In the genomic region with DNA sequence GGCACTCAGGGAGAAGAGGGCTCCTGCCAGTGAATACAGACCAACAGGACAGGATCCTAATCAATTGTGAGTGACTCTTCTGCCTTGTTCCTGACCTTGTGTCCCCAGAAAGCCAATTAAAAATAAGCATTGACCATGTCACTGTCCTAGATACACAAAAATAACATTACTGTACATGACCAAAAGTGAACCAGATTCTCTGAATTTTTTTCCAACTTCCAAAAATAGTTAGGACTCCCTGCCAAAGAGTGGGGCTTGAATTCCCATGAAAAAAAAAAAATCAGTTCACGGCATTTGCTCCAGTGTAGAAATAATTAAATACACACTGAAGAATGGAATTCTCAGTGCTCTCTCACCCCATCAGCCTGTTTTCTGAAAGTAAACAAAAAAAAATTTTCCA, we compare ENCODE assay signal across 22 cellular contexts.
DNase-seq lines count a peak whose midpoint lies in the region; ATAC-seq, FAIRE-seq and TF ChIP-seq lines count a peak whose summit lies in the region.
"Had no signal": no experiment of that assay in that cellular context is flagged by ENCODE, and none has a peak within 500 bp of the region (broad histone marks: within the 10 kb centered on the region; RNA-seq: fewer than 3 reads in every experiment).

No MANE protein-coding gene starts in this region.

- WGBS in thyroid gland, 2 donors = 26 to 44% methylated on average over 1 of the region's 1 CpG

- H3K27me3 ChIP-seq in right atrium auricular region = no peaks in the 10 kb centered on the region
- H3K27me3 ChIP-seq in thyroid gland = no peaks in the 10 kb centered on the region
- H3K27me3 ChIP-seq: Peyer's patch, SJSA1 had no signal

- H3K4me3 ChIP-seq in right atrium auricular region = no peak overlapping the region
- no peak overlapping the region for H3K4me3 ChIP-seq in thyroid gland (replicated peaks in 1 of 3)
- H3K4me3 ChIP-seq in kidney (ENCODE audit: low read length in 2 of 2) = no peak overlapping the region
- H3K4me3 ChIP-seq: GM12878, Peyer's patch, SJSA1 had no signal

- H3K27ac ChIP-seq in right atrium auricular region (no peak overlapping the region), thyroid gland (peak overlapping the region; percentile 9 to 71 (median 45)), kidney (ENCODE audit: low read depth in 2 of 2, low read length in 2 of 2) (no peak overlapping the region)
- H3K27ac ChIP-seq: 22Rv1, HL-60, KMS-11, Peyer's patch, SJSA1 had no signal

- no peaks in the 10 kb centered on the region for H3K4me1 ChIP-seq in right atrium auricular region
- peaks cover 23 to 32% of the 10 kb centered on the region in 2 donors for H3K4me1 ChIP-seq in thyroid gland
- no peaks in the 10 kb centered on the region for H3K4me1 ChIP-seq in kidney (ENCODE audit: control insufficient read depth in 1 of 2, insufficient read depth in 1 of 2, low read depth in 1 of 2, low read length in 2 of 2)
- H3K4me1 ChIP-seq: Peyer's patch, SJSA1 had no signal

- H3K36me3 ChIP-seq in right atrium auricular region (no peaks in the 10 kb centered on the region), thyroid gland (no peaks in the 10 kb centered on the region), kidney (ENCODE audit: control insufficient read depth in 1 of 2, insufficient read depth in 2 of 2, low read length in 2 of 2) (no peaks in the 10 kb centered on the region)
- H3K36me3 ChIP-seq: Peyer's patch, SJSA1 had no signal

- no peak for TF ChIP-seq POLR2A in thyroid gland (IDR thresholded peaks at IDR 0.05)

- peak; percentile 27 for ATAC-seq in Right ventricle myocardium superior (ENCODE audit: poor library complexity)
- no peak for ATAC-seq in GM18861 (IDR thresholded peaks at IDR 0.05; ENCODE audit: unreplicated experiment)
- ATAC-seq: GM12878 had no signal

- intact Hi-C loops in Right ventricle myocardium superior (cut with DNase I) = no loop called here
- intact Hi-C loops in thyroid gland (cut with DNase I) = no loop called here
- intact Hi-C loops in kidney (cut with DNase I) = no loop called here

- DNase-seq in Right ventricle myocardium superior (no peak), right atrium auricular region (ENCODE audit: low spot score) (no peak), GM04503 (ENCODE audit: low read depth) (peak; percentile 37), fibroblast of gingiva (ENCODE audit: low read depth) (peak; percentile 68), thyroid gland (no peak), NCI-H510A treated with DMSO at 0.1 percent for 48 hours (lab: John Stamatoyannopoulos, UW) (no peak), kidney (no peak)
- DNase-seq: ACHN, DMS79, NCI-H1092 treated with DMSO at 0.1 percent for 48 hours, NCI-H1436 treated with DMSO at 0.1 percent for 48 hours, NCI-H1930, NCI-H524, NCI-H774, Peyer's patch had no signal

- H3K9ac ChIP-seq in kidney (ENCODE audit: low read length in 2 of 2) = no peak overlapping the region
- H3K9ac ChIP-seq: KMS-11 had no signal

- no peak for FAIRE-seq in kidney (lab: Jason Lieb, UNC)
- FAIRE-seq: GM12878, H54 had no signal

- TF ChIP-seq CTCF in right atrium auricular region (IDR thresholded peaks at IDR 0.05) = no peak
- TF ChIP-seq CTCF in thyroid gland (IDR thresholded peaks at IDR 0.05) = no peak
- no peak for TF ChIP-seq CTCF in kidney (IDR thresholded peaks at IDR 0.05; ENCODE audit: borderline replicate concordance, extremely low read depth, insufficient read depth)

- H3K9me3 ChIP-seq in right atrium auricular region (no peaks in the 10 kb centered on the region), thyroid gland (no peaks in the 10 kb centered on the region), kidney (ENCODE audit: control insufficient read depth in 1 of 2, low read length in 2 of 2) (peaks cover 0 to 5% of the 10 kb centered on the region in 2 donors)
- H3K9me3 ChIP-seq: Peyer's patch, SJSA1 had no signal

Comparison
In these comparisons a context has a peak if more than half of its experiments do, and no peak if none do; other contexts are left out.
1. DNase-seq: peak in GM04503 (single experiment) and fibroblast of gingiva (single experiment); none in Right ventricle myocardium superior (single experiment), right atrium auricular region (single experiment), thyroid gland (0 of 2), NCI-H510A treated with DMSO at 0.1 percent for 48 hours (single experiment) and kidney (single experiment).
2. H3K27ac ChIP-seq: peak in thyroid gland (3 of 3); none in right atrium auricular region (0 of 2) and kidney (0 of 2).